Comparison of ENCODE assay signal across 23 cellular contexts in the genomic region with DNA sequence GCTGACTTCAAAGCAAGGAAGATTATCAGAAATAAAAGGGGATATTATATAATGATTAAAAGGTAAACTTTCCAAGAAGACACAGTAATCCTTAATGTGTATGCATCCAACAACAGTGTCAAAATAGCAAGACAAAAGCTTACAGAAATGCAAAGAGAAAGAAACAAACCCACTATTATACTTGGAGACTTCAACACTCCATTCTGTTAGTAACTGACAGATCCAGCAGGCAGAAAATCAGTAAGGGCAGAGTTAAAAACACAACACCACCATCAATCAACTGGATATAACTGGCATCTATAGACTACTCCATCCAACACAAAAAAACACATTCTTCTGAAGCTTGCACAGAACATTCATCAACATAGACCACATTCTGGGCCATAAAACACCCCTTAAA.
A peak's percentile ranks its signal among the peaks of the same experiment; 100 is the strongest.
DNase-seq lines count a peak whose midpoint lies in the region; FAIRE-seq and TF ChIP-seq lines count a peak whose summit lies in the region.
"Had no signal": no experiment of that assay in that cellular context is flagged by ENCODE, and none has a peak within 500 bp of the region (broad histone marks: within the 10 kb centered on the region; RNA-seq: fewer than 3 reads in every experiment).

No MANE protein-coding gene starts in this region.

- H3K27ac Mint-ChIP-seq in endodermal cell = no peak overlapping the region
- peak overlapping the region; percentile 0 for H3K27ac Mint-ChIP-seq in neural crest cell (ENCODE audit: unreplicated experiment)
- no peak overlapping the region for H3K27ac Mint-ChIP-seq in type B pancreatic cell
- H3K27ac Mint-ChIP-seq: B cell; CD4-positive, alpha-beta T cell; CD8-positive, alpha-beta T cell had no signal

- H3K36me3 ChIP-seq in endodermal cell (ENCODE audit: control insufficient read depth, insufficient read depth, low read length) (no peaks in the 10 kb centered on the region), HAP-1 (replicated peaks) (no peaks in the 10 kb centered on the region)
- H3K36me3 ChIP-seq: BLaER1 treated with 17β-estradiol and CSF1 and Interleukin-3, amounts not matched to agents 10 nM and 100 nM had no signal

- peaks cover 11% of the 10 kb centered on the region for H3K9me3 Mint-ChIP-seq in endodermal cell
- H3K9me3 Mint-ChIP-seq in neural crest cell = peaks cover 13% of the 10 kb centered on the region
- H3K9me3 Mint-ChIP-seq in type B pancreatic cell = no peaks in the 10 kb centered on the region
- H3K9me3 Mint-ChIP-seq: CD4-positive, alpha-beta T cell had no signal

- no peaks in the 10 kb centered on the region for H3K4me1 ChIP-seq in endodermal cell (ENCODE audit: control insufficient read depth, insufficient read depth, low read length)
- no peaks in the 10 kb centered on the region for H3K4me1 ChIP-seq in HAP-1
- H3K4me1 ChIP-seq: A549; BLaER1 treated with 17β-estradiol and CSF1 and Interleukin-3, amounts not matched to agents 10 nM and 100 nM; Caco-2 had no signal

- no peaks in the 10 kb centered on the region for H3K4me1 Mint-ChIP-seq in endodermal cell
- H3K4me1 Mint-ChIP-seq in neural crest cell = peaks cover 6% of the 10 kb centered on the region
- H3K4me1 Mint-ChIP-seq in type B pancreatic cell (ENCODE audit: unreplicated experiment) = no peaks in the 10 kb centered on the region
- H3K4me1 Mint-ChIP-seq: B cell had no signal

- TF ChIP-seq POLR2A in GM12892 (IDR thresholded peaks at IDR 0.05; ENCODE audit: low read depth, low read length) = no peak

- H3K27me3 Mint-ChIP-seq in endodermal cell (ENCODE audit: insufficient read depth) (no peaks in the 10 kb centered on the region), neural crest cell (ENCODE audit: low read depth) (no peaks in the 10 kb centered on the region), type B pancreatic cell (peaks cover 7% of the 10 kb centered on the region)

- H3K9ac ChIP-seq in endodermal cell (ENCODE audit: extremely low read depth, low read length, poor library complexity, severe bottlenecking) = no peak overlapping the region
- H3K9ac ChIP-seq: BLaER1 treated with 17β-estradiol and CSF1 and Interleukin-3, amounts not matched to agents 10 nM and 100 nM had no signal

- no peak overlapping the region for H3K4me3 ChIP-seq in endodermal cell (ENCODE audit: low read length)
- no peak overlapping the region for H3K4me3 ChIP-seq in HAP-1
- H3K4me3 ChIP-seq: A549; BLaER1 treated with 17β-estradiol and CSF1 and Interleukin-3, amounts not matched to agents 10 nM and 100 nM; GM12878 had no signal

- H3K9me3 ChIP-seq in endodermal cell (ENCODE audit: control insufficient read depth, low read length) = peaks cover 6% of the 10 kb centered on the region
- no peaks in the 10 kb centered on the region for H3K9me3 ChIP-seq in HAP-1
- H3K9me3 ChIP-seq: Caco-2 had no signal

- FAIRE-seq in GM19239 (lab: Jason Lieb, UNC) (peak; percentile 21), GM12892 (lab: Jason Lieb, UNC) (no peak)
- FAIRE-seq: A549, D721Med, GM12878 had no signal

- in situ Hi-C loops in HAP-1 (cut with MboI; ENCODE audit: low sequenced_read_pairs) = no loop called here

- DNase-seq in GM19239 (ENCODE audit: insufficient read length, low spot score) = no peak
- DNase-seq in endodermal cell = no peak
- DNase-seq in medulla oblongata (ENCODE audit: extremely low spot score) = peak; percentile 52
- no peak for DNase-seq in neural crest cell (ENCODE audit: low read depth, low spot score)
- DNase-seq in posterior cingulate gyrus = no peak
- DNase-seq in type B pancreatic cell (ENCODE audit: extremely low spot score, unreplicated experiment) = no peak
- no peak for DNase-seq in HAP-1 (ENCODE audit: low spot score in 2 of 2)
- no peak for DNase-seq in GM12892 (ENCODE audit: insufficient read length)
- DNase-seq: AML-193; Caco-2; Calu3; CD4-positive, alpha-beta T cell; CD8-positive, alpha-beta T cell; DND-41; EL; GDM1 had no signal

- no peaks in the 10 kb centered on the region for H3K36me3 Mint-ChIP-seq in endodermal cell (ENCODE audit: low read depth)
- H3K36me3 Mint-ChIP-seq in neural crest cell (ENCODE audit: low read depth) = no peaks in the 10 kb centered on the region
- no peaks in the 10 kb centered on the region for H3K36me3 Mint-ChIP-seq in type B pancreatic cell
- H3K36me3 Mint-ChIP-seq: CD8-positive, alpha-beta T cell had no signal

- H3K4me3 Mint-ChIP-seq in endodermal cell (no peak overlapping the region), neural crest cell (no peak overlapping the region), type B pancreatic cell (no peak overlapping the region)
- H3K4me3 Mint-ChIP-seq: B cell; CD4-positive, alpha-beta T cell; CD8-positive, alpha-beta T cell had no signal

- H3K27me3 ChIP-seq in endodermal cell (ENCODE audit: control insufficient read depth, insufficient read depth, low read length, poor library complexity, severe bottlenecking) = no peaks in the 10 kb centered on the region
- no peaks in the 10 kb centered on the region for H3K27me3 ChIP-seq in HAP-1 (ENCODE audit: low read depth)
- H3K27me3 ChIP-seq: BLaER1 treated with 17β-estradiol and CSF1 and Interleukin-3, amounts not matched to agents 10 nM and 100 nM had no signal

- intact Hi-C loops in posterior cingulate gyrus (cut with DNase I) = no loop called here

- peak overlapping the region; percentile 2 for H3K27ac ChIP-seq in endodermal cell (ENCODE audit: low read depth, low read length)
- H3K27ac ChIP-seq: 22Rv1; A549; BLaER1 treated with 17β-estradiol and CSF1 and Interleukin-3, amounts not matched to agents 10 nM and 100 nM; C4-2B had no signal

- TF ChIP-seq CTCF in endodermal cell (conservative IDR thresholded peaks at IDR 0.05) = no peak
- no peak for TF ChIP-seq CTCF in neural crest cell (conservative IDR thresholded peaks at IDR 0.05)
- no peak for TF ChIP-seq CTCF in type B pancreatic cell (conservative IDR thresholded peaks at IDR 0.05)
